In the genomic region with DNA sequence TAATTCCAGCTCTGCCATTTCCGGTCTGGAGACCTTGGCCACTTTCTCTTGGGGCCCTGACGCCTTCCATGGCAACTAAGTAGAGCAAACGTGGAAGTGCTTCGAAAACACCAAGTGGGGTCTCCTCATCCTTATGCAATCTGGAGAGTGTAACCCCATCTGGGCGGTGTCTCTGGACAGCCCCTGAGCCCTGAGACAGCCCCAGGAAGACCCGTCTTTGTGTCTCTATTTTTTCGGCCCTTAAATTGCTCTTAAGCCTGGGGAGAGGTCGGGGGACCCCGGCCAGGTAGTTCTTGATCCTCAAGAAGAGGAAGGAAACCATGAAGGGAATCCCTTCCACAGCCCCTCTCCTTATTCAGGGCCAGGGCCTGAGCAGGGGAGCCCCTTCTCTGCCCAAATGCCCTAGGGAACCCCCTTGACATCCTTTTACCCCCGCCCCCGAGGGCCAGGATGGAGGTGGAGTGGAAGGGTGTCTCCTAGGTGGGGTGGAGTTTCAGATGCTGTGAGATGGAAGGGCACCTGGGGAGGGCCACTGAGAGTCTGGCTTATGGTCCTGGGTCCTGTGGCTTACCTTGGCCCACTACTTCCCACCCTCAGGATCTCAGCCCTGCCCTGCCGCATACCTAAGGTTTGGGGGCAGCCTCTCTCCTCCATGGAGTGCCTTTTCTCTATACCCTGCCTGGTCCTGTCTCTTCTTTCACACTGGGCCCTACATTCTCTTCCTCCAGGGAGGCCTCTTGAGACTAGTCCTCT, we compare ENCODE assay signal across 8 cellular contexts. TPM values are rescaled to one million over a fixed set of nuclear protein-coding genes. Genes with fewer than 3 reads are reported as not detected.
DNase-seq lines count a peak whose midpoint lies in the region; ATAC-seq, FAIRE-seq and TF ChIP-seq lines count a peak whose summit lies in the region.

No MANE protein-coding gene starts in this region.

- H3K36me3 Mint-ChIP-seq in natural killer cell treated with Interleukin-12 subunit alpha and Interleukin-12 subunit beta and Interleukin-15 and Interleukin-18, amount 100 ng/mL, for 72 hours: no peaks in the 10 kb centered on the region

- peaks cover 13% of the 10 kb centered on the region; the same call in 1 of the 2 replicates for H3F3A ChIP-seq in Loucy (ENCODE audit: low read depth)

- no peak for ATAC-seq in natural killer cell treated with Interleukin-12 subunit alpha and Interleukin-12 subunit beta and Interleukin-15 and Interleukin-18, amount 100 ng/mL, for 72 hours
- no peak for ATAC-seq in GM18502 (IDR thresholded peaks at IDR 0.05; ENCODE audit: poor library complexity, unreplicated experiment)

- peak overlapping the region; percentile 75 for H3K4me3 Mint-ChIP-seq in natural killer cell treated with Interleukin-12 subunit alpha and Interleukin-12 subunit beta and Interleukin-15 and Interleukin-18, amount 100 ng/mL, for 72 hours

- H3K4me2 ChIP-seq in Loucy (ENCODE audit: low read depth, low read length, poor library complexity, severe bottlenecking): peak overlapping the region; percentile 77

- H4K20me1 ChIP-seq in Loucy (ENCODE audit: insufficient read depth, low read length, poor library complexity, severe bottlenecking): no peaks in the 10 kb centered on the region

- no peaks in the 10 kb centered on the region for H3K9me2 ChIP-seq in Loucy (replicated peaks; ENCODE audit: low read depth, low read length)

- DNase-seq in dorsolateral prefrontal cortex (no peak), cortex of kidney (lab: John Stamatoyannopoulos, UW) (no peak), GM12891 (ENCODE audit: insufficient read length, low spot score) (no peak), NCI-H1417 treated with DMSO at 0.1 percent for 48 hours (lab: John Stamatoyannopoulos, UW) (no peak)
- no peak for DNase-seq in natural killer cell treated with Interleukin-12 subunit alpha and Interleukin-12 subunit beta and Interleukin-15 and Interleukin-18, amount 100 ng/mL, for 72 hours (ENCODE audit: low spot score)

- H3K79me2 ChIP-seq in ACC112 (ENCODE audit: control insufficient read depth, insufficient read depth, low read length, unreplicated experiment) (no peaks in the 10 kb centered on the region), Loucy (ENCODE audit: insufficient read depth, low read length) (no peaks in the 10 kb centered on the region)

- peak overlapping the region; percentile 46 for H3K9ac ChIP-seq in Loucy (ENCODE audit: low read depth, low read length, poor library complexity, severe bottlenecking)

- H3K9me3 Mint-ChIP-seq in natural killer cell treated with Interleukin-12 subunit alpha and Interleukin-12 subunit beta and Interleukin-15 and Interleukin-18, amount 100 ng/mL, for 72 hours: no peaks in the 10 kb centered on the region

- no peaks in the 10 kb centered on the region for H3K9me3 ChIP-seq in Loucy (ENCODE audit: insufficient read depth, low read depth, low read length)

- H3K4me3 ChIP-seq in ACC112 (ENCODE audit: low read depth, low read length) (peak overlapping the region; percentile 73), Loucy (ENCODE audit: low read length, poor library complexity, severe bottlenecking) (peak overlapping the region; percentile 73), dorsolateral prefrontal cortex (peak overlapping the region in 58 of 59 donors; percentile 2 to 68 (median 52))

- TF ChIP-seq POLR2A in GM12891 (IDR thresholded peaks at IDR 0.05; ENCODE audit: low read depth, low read length): no peak

- FAIRE-seq in GM12891 (lab: Jason Lieb, UNC): no peak

- H3K27ac ChIP-seq in ACC112 (ENCODE audit: low read depth, low read length): peak overlapping the region; percentile 75
- peak overlapping the region; percentile 83 to 99 (median 94) for H3K27ac ChIP-seq in dorsolateral prefrontal cortex

- intact Hi-C loops in dorsolateral prefrontal cortex (cut with DNase I): no loop called here

- peak overlapping the region; percentile 59 to 63 for H3K27ac Mint-ChIP-seq in natural killer cell treated with Interleukin-12 subunit alpha and Interleukin-12 subunit beta and Interleukin-15 and Interleukin-18, amount 100 ng/mL, for 72 hours

- no peaks in the 10 kb centered on the region for H3K36me3 ChIP-seq in ACC112 (ENCODE audit: insufficient read depth, low read length)
- no peaks in the 10 kb centered on the region for H3K36me3 ChIP-seq in Loucy (ENCODE audit: insufficient read depth, low read length)

- H3K27me3 ChIP-seq in ACC112 (ENCODE audit: insufficient read depth, low read length) (no peaks in the 10 kb centered on the region; the same call in 1 of the 2 replicates), Loucy (ENCODE audit: insufficient read depth, low read length, poor library complexity, severe bottlenecking) (peaks cover 10% of the 10 kb centered on the region), dorsolateral prefrontal cortex (no peaks in the 10 kb centered on the region)

- peaks cover 19 to 22% of the 10 kb centered on the region in 2 donors for H3K4me1 Mint-ChIP-seq in natural killer cell treated with Interleukin-12 subunit alpha and Interleukin-12 subunit beta and Interleukin-15 and Interleukin-18, amount 100 ng/mL, for 72 hours (ENCODE audit: low read depth in 2 of 2)

- H2AFZ ChIP-seq in ACC112 (ENCODE audit: low read length, unreplicated experiment) (peak overlapping the region; percentile 15), Loucy (ENCODE audit: low read length) (peak overlapping the region; percentile 77)

- no peak for TF ChIP-seq CTCF in Loucy (conservative IDR thresholded peaks at IDR 0.05; ENCODE audit: low read length)
- TF ChIP-seq CTCF in dorsolateral prefrontal cortex (IDR thresholded peaks at IDR 0.05 in 54 of 56, conservative IDR thresholded peaks at IDR 0.05 in 2 of 56; ENCODE audit: low read depth in 1 of 56, partially characterized antibody in 56 of 56): no peak

- peaks cover 26% of the 10 kb centered on the region for H3K4me1 ChIP-seq in ACC112 (ENCODE audit: control insufficient read depth, insufficient read depth, low read length, unreplicated experiment)
- H3K4me1 ChIP-seq in Loucy (ENCODE audit: insufficient read depth, low read length, poor library complexity, severe bottlenecking): peaks cover 17% of the 10 kb centered on the region

- H3K27me3 Mint-ChIP-seq in natural killer cell treated with Interleukin-12 subunit alpha and Interleukin-12 subunit beta and Interleukin-15 and Interleukin-18, amount 100 ng/mL, for 72 hours: peaks cover 0 to 3% of the 10 kb centered on the region in 2 donors

TF ChIP-seq in GM12891, 5 proteins besides CTCF, POLR2A, EP300 and RAD21:
- TF ChIP-seq POU2F2 (IDR thresholded peaks at IDR 0.05; ENCODE audit: low read depth, low read length) (no peak), SPI1 (IDR thresholded peaks at IDR 0.05; ENCODE audit: low read depth, low read length) (no peak), POLR2AphosphoS5 (IDR thresholded peaks at IDR 0.05; ENCODE audit: low read depth, low read length) (no peak)

RNA-seq across cellular contexts. Expression of a gene that starts 17.6 kb away (rescaled TPM):
- total RNA-seq in dorsolateral prefrontal cortex: 100 to 1,000 TPM in 5 of 120 experiments, 10 to 100 TPM in 115; 13.1 to 194 (median 28.9) TPM
- total RNA-seq in natural killer cell treated with Interleukin-12 subunit alpha and Interleukin-12 subunit beta and Interleukin-15 and Interleukin-18, amount 100 ng/mL, for 72 hours: 1 to 10 TPM; 3.0 to 4.0 TPM
- 22.3 TPM for polyA plus RNA-seq in GM12891 (2012; ENCODE audit: low read depth, missing spikeins)

RNA-seq across cellular contexts. Expression of a gene that starts 26.9 kb away (rescaled TPM):
- 100 to 1,000 TPM in 3 of 120 experiments, 10 to 100 TPM in 117; 27.0 to 168 (median 54.0) TPM for total RNA-seq in dorsolateral prefrontal cortex
- total RNA-seq in natural killer cell treated with Interleukin-12 subunit alpha and Interleukin-12 subunit beta and Interleukin-15 and Interleukin-18, amount 100 ng/mL, for 72 hours: 1 to 10 TPM; 5.4 to 5.6 TPM
- 1.3 TPM for polyA plus RNA-seq in GM12891 (2012; ENCODE audit: low read depth, missing spikeins)

RNA-seq across cellular contexts. Expression of a gene that starts 36.1 kb away (rescaled TPM):
- 10 to 100 TPM; 19.6 to 42.5 (median 31.5) TPM for total RNA-seq in dorsolateral prefrontal cortex
- 10 to 100 TPM; 43.1 to 55.1 TPM for total RNA-seq in natural killer cell treated with Interleukin-12 subunit alpha and Interleukin-12 subunit beta and Interleukin-15 and Interleukin-18, amount 100 ng/mL, for 72 hours
- polyA plus RNA-seq in GM12891 (2012; ENCODE audit: low read depth, missing spikeins): 34.1 TPM

RNA-seq across cellular contexts. Expression of a gene that starts 45.8 kb away (rescaled TPM):
- total RNA-seq in dorsolateral prefrontal cortex: 1 to 10 TPM in 2 of 120 experiments, under 1 TPM in 10, not detected in 108; 0.33 to 3.7 (median 0.55) TPM
- not detected for total RNA-seq in natural killer cell treated with Interleukin-12 subunit alpha and Interleukin-12 subunit beta and Interleukin-15 and Interleukin-18, amount 100 ng/mL, for 72 hours
- not detected for polyA plus RNA-seq in GM12891 (2012; ENCODE audit: low read depth, missing spikeins)

Comparison
In these comparisons a context has a peak if more than half of its experiments do, and no peak if none do; other contexts are left out.
1. RNA of a gene that starts 26.9 kb away (total RNA-seq): 27.0 to 168 TPM in dorsolateral prefrontal cortex; 5.4 to 5.6 TPM in natural killer cell treated with Interleukin-12 subunit alpha and Interleukin-12 subunit beta and Interleukin-15 and Interleukin-18, amount 100 ng/mL, for 72 hours; every median in the first group is over 4 times any median in the second.
2. Peak in every context shown above with its lines, with median percentiles within 50 percentile points of each other: H3K4me3 ChIP-seq.